ENCODE assay signal across 21 cellular contexts in genomic region chr1:246155923-246156322, GRCh38.
A peak's percentile ranks its signal among the peaks of the same experiment; 100 is the strongest.
DNase-seq lines count a peak whose midpoint lies in the region; ATAC-seq and TF ChIP-seq lines count a peak whose summit lies in the region.
"Had no signal": no experiment of that assay in that cellular context is flagged by ENCODE, and none has a peak within 500 bp of the region (broad histone marks: within the 10 kb centered on the region; RNA-seq: fewer than 3 reads in every experiment).

No MANE protein-coding gene starts in this region.

- H3K4me3 ChIP-seq in fibroblast of the aortic adventitia (ENCODE audit: low read depth, low read length) (no peak overlapping the region), subcutaneous abdominal adipose tissue (ENCODE audit: low read depth in 1 of 5, low read length in 5 of 5) (no peak overlapping the region)
- H3K4me3 ChIP-seq: hepatocyte, mucosa of descending colon, sigmoid colon had no signal

- TF ChIP-seq CTCF in fibroblast of the aortic adventitia (IDR thresholded peaks at IDR 0.05; ENCODE audit: insufficient read depth, low read length) = no peak

- DNase-seq in SIG-M5 treated with dmso at 0.1 percent for 504 hours (lab: John Stamatoyannopoulos, UW; ENCODE audit: unreplicated experiment) (peak; percentile 10), SIG-M5 (lab: John Stamatoyannopoulos, UW) (no peak), SK-MEL-5 (ENCODE audit: low read depth, low spot score) (peak; percentile 42), fibroblast of the aortic adventitia (ENCODE audit: low read depth) (peak; percentile 22), NCI-H2227 treated with DMSO at 0.1 percent for 48 hours (lab: John Stamatoyannopoulos, UW) (no peak), SKM-1 (lab: John Stamatoyannopoulos, UW; ENCODE audit: unreplicated experiment) (no peak)
- DNase-seq: activated CD4-positive, alpha-beta T cell treated with anti-CD3 and anti-CD28 coated beads for 1 hour; activated gamma-delta T cell; CD8-positive, alpha-beta T cell; kidney glomerular epithelial cell; mucosa of descending colon; NCI-H1694; NCI-H345; SHP77 treated with DMSO at 0.1 percent for 48 hours; sigmoid colon; T1000 had no signal

- H3K4me1 ChIP-seq in subcutaneous abdominal adipose tissue (ENCODE audit: control insufficient read depth in 5 of 5, insufficient read depth in 5 of 5, low read length in 5 of 5) = peaks cover 4 to 33% (median 23%) of the 10 kb centered on the region in 5 donors

- H3K9ac ChIP-seq in subcutaneous abdominal adipose tissue (ENCODE audit: low read length in 5 of 5) = no peak overlapping the region

- no peaks in the 10 kb centered on the region for H3K9me3 ChIP-seq in subcutaneous abdominal adipose tissue (ENCODE audit: control insufficient read depth in 5 of 5, low read length in 5 of 5)
- H3K9me3 ChIP-seq: mucosa of descending colon, sigmoid colon had no signal

- peak overlapping the region; percentile 94 for H3K27ac ChIP-seq in subcutaneous abdominal adipose tissue (ENCODE audit: low read depth, low read length)
- H3K27ac ChIP-seq: 22Rv1, hepatocyte, sigmoid colon had no signal

- no peaks in the 10 kb centered on the region for H3K36me3 ChIP-seq in subcutaneous abdominal adipose tissue (ENCODE audit: control insufficient read depth in 5 of 5, insufficient read depth in 5 of 5, low read length in 5 of 5)
- H3K36me3 ChIP-seq: sigmoid colon had no signal

- no peak for ATAC-seq in HG02610 (IDR thresholded peaks at IDR 0.05; ENCODE audit: unreplicated experiment)
- ATAC-seq: CD8-positive, alpha-beta T cell; mucosa of descending colon; stimulated activated effector memory CD8-positive, alpha-beta T cell treated with anti-CD3 and anti-CD28 coated beads, Interleukin-12 subunit alpha, Interleukin-12 subunit beta, amount 100 ng/mL, for 72 hours had no signal

- no peaks in the 10 kb centered on the region for H3K27me3 ChIP-seq in subcutaneous abdominal adipose tissue (ENCODE audit: control insufficient read depth in 5 of 5, insufficient read depth in 4 of 5, low read length in 5 of 5)
- H3K27me3 ChIP-seq: hepatocyte, sigmoid colon had no signal

- in situ Hi-C loops in SK-MEL-5 (cut with HindIII; ENCODE audit: low pct_unique_long_range_greater_than_20kb, low sequenced_read_pairs) = no loop called here

Comparison
In these comparisons a context has a peak if more than half of its experiments do, and no peak if none do; other contexts are left out.
1. DNase-seq: peak in SIG-M5 treated with dmso at 0.1 percent for 504 hours (single experiment), SK-MEL-5 (single experiment) and fibroblast of the aortic adventitia (single experiment); none in SIG-M5 (single experiment), NCI-H2227 treated with DMSO at 0.1 percent for 48 hours (single experiment) and SKM-1 (single experiment).